ENCODE assay signal across 1 cellular context in the genomic region with DNA sequence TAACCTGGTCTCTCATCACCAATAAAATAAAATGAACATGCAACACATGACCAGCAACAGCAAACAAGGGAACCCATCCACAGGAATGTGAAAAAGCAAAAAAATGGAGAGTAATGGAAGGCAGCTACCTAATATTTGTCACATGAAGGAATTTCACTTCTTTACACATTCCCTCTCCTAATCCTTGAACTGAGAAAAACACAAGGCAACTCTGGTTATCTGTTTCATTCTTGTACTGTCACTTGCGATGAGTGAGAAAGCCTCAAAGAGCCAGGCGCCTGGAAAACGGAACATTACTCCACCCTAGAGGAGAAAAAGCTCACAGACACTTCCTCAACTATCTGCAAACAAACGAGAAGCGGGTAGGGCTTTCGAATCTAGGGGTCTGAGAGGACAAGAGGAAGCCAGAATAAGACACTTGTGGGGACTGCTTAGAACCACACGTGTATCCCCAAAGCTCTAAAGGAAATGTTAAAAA.
TF ChIP-seq lines count a peak whose summit lies in the region.

No MANE protein-coding gene starts in this region.

TF ChIP-seq in HepG2, 621 proteins besides CTCF, POLR2A, EP300 and RAD21 (continued from another document):
- TF ChIP-seq, protein P1, sequence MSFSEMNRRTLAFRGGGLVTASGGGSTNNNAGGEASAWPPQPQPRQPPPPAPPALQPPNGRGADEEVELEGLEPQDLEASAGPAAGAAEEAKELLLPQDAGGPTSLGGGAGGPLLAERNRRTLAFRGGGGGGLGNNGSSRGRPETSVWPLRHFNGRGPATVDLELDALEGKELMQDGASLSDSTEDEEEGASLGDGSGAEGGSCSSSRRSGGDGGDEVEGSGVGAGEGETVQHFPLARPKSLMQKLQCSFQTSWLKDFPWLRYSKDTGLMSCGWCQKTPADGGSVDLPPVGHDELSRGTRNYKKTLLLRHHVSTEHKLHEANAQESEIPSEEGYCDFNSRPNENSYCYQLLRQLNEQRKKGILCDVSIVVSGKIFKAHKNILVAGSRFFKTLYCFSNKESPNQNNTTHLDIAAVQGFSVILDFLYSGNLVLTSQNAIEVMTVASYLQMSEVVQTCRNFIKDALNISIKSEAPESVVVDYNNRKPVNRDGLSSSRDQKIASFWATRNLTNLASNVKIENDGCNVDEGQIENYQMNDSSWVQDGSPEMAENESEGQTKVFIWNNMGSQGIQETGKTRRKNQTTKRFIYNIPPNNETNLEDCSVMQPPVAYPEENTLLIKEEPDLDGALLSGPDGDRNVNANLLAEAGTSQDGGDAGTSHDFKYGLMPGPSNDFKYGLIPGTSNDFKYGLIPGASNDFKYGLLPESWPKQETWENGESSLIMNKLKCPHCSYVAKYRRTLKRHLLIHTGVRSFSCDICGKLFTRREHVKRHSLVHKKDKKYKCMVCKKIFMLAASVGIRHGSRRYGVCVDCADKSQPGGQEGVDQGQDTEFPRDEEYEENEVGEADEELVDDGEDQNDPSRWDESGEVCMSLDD (CRISPR knock-in tag; IDR thresholded peaks at IDR 0.05; ENCODE audit: borderline replicate concordance) = no peak
- TF ChIP-seq POLR2AphosphoS2 (IDR thresholded peaks at IDR 0.05; ENCODE audit: low read depth, low read length) (no peak), SAP130 (CRISPR knock-in tag; IDR thresholded peaks at IDR 0.05; ENCODE audit: low read depth) (peak; percentile 24; the same call in 1 of the 2 replicates), ZMYM2 (CRISPR knock-in tag; IDR thresholded peaks at IDR 0.05) (no peak), ZNF577 (CRISPR knock-in tag; IDR thresholded peaks at IDR 0.05; ENCODE audit: borderline replicate concordance, low read depth) (no peak), ASH2L (IDR thresholded peaks at IDR 0.05; ENCODE audit: insufficient read length, low read depth, low read length) (peak; percentile 11), HNF4A (CRISPR knock-in tag; IDR thresholded peaks at IDR 0.05) (no peak), YEATS4 (CRISPR knock-in tag; IDR thresholded peaks at IDR 0.05; ENCODE audit: borderline replicate concordance) (no peak), ZNF747 (CRISPR knock-in tag; IDR thresholded peaks at IDR 0.05; ENCODE audit: borderline replicate concordance) (no peak), ZNF160 (CRISPR knock-in tag; IDR thresholded peaks at IDR 0.05) (no peak), ZNF724P (CRISPR knock-in tag; IDR thresholded peaks at IDR 0.05; ENCODE audit: borderline replicate concordance) (no peak), HIVEP1 (CRISPR knock-in tag; IDR thresholded peaks at IDR 0.05) (no peak), SIX4 (CRISPR knock-in tag; IDR thresholded peaks at IDR 0.05) (no peak), GABPB1 (CRISPR knock-in tag; IDR thresholded peaks at IDR 0.05) (no peak), ZBTB7B (CRISPR knock-in tag; IDR thresholded peaks at IDR 0.05) (no peak)
- TF ChIP-seq, protein P2, sequence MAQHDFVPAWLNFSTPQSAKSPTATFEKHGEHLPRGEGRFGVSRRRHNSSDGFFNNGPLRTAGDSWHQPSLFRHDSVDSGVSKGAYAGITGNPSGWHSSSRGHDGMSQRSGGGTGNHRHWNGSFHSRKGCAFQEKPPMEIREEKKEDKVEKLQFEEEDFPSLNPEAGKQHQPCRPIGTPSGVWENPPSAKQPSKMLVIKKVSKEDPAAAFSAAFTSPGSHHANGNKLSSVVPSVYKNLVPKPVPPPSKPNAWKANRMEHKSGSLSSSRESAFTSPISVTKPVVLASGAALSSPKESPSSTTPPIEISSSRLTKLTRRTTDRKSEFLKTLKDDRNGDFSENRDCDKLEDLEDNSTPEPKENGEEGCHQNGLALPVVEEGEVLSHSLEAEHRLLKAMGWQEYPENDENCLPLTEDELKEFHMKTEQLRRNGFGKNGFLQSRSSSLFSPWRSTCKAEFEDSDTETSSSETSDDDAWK (CRISPR knock-in tag; IDR thresholded peaks at IDR 0.05) = no peak
- TF ChIP-seq, protein P3, sequence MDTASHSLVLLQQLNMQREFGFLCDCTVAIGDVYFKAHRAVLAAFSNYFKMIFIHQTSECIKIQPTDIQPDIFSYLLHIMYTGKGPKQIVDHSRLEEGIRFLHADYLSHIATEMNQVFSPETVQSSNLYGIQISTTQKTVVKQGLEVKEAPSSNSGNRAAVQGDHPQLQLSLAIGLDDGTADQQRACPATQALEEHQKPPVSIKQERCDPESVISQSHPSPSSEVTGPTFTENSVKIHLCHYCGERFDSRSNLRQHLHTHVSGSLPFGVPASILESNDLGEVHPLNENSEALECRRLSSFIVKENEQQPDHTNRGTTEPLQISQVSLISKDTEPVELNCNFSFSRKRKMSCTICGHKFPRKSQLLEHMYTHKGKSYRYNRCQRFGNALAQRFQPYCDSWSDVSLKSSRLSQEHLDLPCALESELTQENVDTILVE (CRISPR knock-in tag; IDR thresholded peaks at IDR 0.05) = no peak
